ENCODE assay signal across 1 cellular context in genomic region chr7:142787783-142788182, GRCh38.
TF ChIP-seq lines count a peak whose summit lies in the region.

No MANE protein-coding gene starts in this region.

TF ChIP-seq in K562, 482 proteins besides CTCF, POLR2A, EP300 and RAD21 (continued from another document):
- TF ChIP-seq ZNF318 (IDR thresholded peaks at IDR 0.05; ENCODE audit: borderline replicate concordance in 1 of 2, low read depth in 1 of 2), result no peak
- TF ChIP-seq HNRNPLL (IDR thresholded peaks at IDR 0.05; ENCODE audit: low read depth, low read length, poor library complexity, severe bottlenecking), result no peak
- no peak for TF ChIP-seq ZC3H8 (IDR thresholded peaks at IDR 0.05)
- no peak for TF ChIP-seq PCBP2 (IDR thresholded peaks at IDR 0.05; ENCODE audit: low read depth, low read length, poor library complexity, severe bottlenecking)
- TF ChIP-seq LCOR (CRISPR knock-in tag; IDR thresholded peaks at IDR 0.05), result 0 out of 2 replicates have a peak, but pooled peaks have one; percentile 20
